In the genomic region with DNA sequence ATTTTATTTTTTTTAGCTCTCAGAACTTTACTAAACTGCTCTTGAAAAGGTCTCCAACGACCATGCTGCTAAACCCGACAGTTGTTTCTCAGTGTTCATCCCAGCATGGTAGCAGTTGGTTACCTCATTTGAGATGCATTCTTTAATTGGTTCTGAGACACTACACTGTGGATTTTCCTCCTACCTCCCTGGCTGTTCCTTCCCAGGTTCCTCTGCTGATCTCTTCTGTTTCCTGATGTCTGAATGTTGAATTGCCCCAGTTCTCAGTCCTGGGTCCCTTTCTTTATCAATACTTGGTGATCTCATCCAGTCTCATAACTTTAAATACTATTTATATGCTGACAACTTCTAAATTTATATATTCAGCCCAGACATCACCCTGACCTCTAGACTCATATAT, we compare ENCODE assay signal across 8 cellular contexts.
"Had no signal": no experiment of that assay in that cellular context is flagged by ENCODE, and none has a peak within 500 bp of the region (broad histone marks: within the 10 kb centered on the region; RNA-seq: fewer than 3 reads in every experiment).

No MANE protein-coding gene starts in this region.

- DNase-seq: GDM1, GF-D8 had no signal

- H3K4me3 ChIP-seq: GM12878 had no signal

- ATAC-seq: GM12878 had no signal

- FAIRE-seq: G401.6, GM12878, GM12891, GM12892, GM18507, GM19239 had no signal
